Comparison of ENCODE assay signal across 10 cellular contexts in the genomic region with DNA sequence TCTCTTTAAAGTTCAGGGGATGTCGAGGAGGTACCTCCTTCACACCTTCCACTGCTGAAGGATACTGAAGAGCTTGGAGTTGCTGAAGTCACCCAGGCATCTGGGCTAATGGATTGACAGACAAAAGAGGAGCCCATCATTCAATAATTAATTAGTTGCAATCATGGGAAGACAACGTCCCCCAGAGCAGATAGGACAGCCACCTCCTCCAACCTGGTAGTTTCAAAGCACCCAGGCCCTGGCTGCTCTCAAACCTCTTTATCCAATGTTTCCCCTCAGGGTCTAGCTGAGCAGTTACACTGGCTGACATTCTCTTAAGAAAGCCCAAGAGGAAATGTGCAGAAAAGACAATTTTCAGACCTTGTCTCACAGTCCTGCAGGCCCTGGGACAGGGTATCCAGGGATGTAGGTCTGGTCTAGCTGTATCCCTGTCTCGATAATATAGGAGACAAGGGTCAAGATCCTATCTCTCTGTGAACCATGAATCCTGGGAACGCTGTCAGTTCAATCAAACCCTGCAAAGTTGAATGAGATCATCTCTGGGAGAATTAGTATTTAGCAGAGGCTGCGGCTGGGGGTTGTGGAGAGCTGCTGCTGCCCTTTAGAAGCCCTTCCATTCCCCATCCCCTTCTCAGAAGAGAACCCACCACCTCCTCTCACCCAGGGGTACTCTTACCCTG. TPM values are rescaled to one million over a fixed set of nuclear protein-coding genes. Genes with fewer than 3 reads are reported as not detected.
DNase-seq lines count a peak whose midpoint lies in the region; ATAC-seq and TF ChIP-seq lines count a peak whose summit lies in the region.
"Had no signal": no experiment of that assay in that cellular context is flagged by ENCODE, and none has a peak within 500 bp of the region (broad histone marks: within the 10 kb centered on the region; RNA-seq: fewer than 3 reads in every experiment).

No MANE protein-coding gene starts in this region.

- no peaks in the 10 kb centered on the region for H3K36me3 ChIP-seq in heart left ventricle
- H3K36me3 ChIP-seq in muscle layer of duodenum (ENCODE audit: control insufficient read depth in 1 of 2, insufficient read depth in 2 of 2, low read length in 2 of 2) = no peaks in the 10 kb centered on the region
- no peaks in the 10 kb centered on the region for H3K36me3 ChIP-seq in vagina

- peak overlapping the region in 3 of 12 donors; percentile 78 to 93 (median 88) for H3K27ac ChIP-seq in heart left ventricle
- peak overlapping the region; percentile 62 for H3K27ac ChIP-seq in muscle layer of duodenum (ENCODE audit: low read length)
- H3K27ac ChIP-seq in vagina = peak overlapping the region; percentile 71

- DNase-seq in heart left ventricle (no peak), Right ventricle myocardium superior (no peak), vagina (ENCODE audit: extremely low spot score in 2 of 2) (no peak)
- DNase-seq: KG1, NCI-H82 had no signal

- peak overlapping the region in 3 of 5 experiments; percentile 83 to 88 (median 83) for H3K27ac Mint-ChIP-seq in brain

- H3K36me3 Mint-ChIP-seq in brain = no peaks in the 10 kb centered on the region

- peaks cover 0 to 9% (median 0%) of the 10 kb centered on the region in 9 donors for H3K27me3 ChIP-seq in heart left ventricle
- H3K27me3 ChIP-seq in muscle layer of duodenum (ENCODE audit: low read depth, low read length) = no peaks in the 10 kb centered on the region
- H3K27me3 ChIP-seq in vagina = no peaks in the 10 kb centered on the region

- H3K4me1 ChIP-seq in heart left ventricle (peaks cover 0 to 49% (median 13%) of the 10 kb centered on the region in 12 donors), muscle layer of duodenum (ENCODE audit: control insufficient read depth in 1 of 2, insufficient read depth in 2 of 2, low read length in 2 of 2) (peaks cover 0 to 35% of the 10 kb centered on the region in 2 donors), vagina (peaks cover 23% of the 10 kb centered on the region)

- H3K9me3 ChIP-seq in heart left ventricle (no peaks in the 10 kb centered on the region), muscle layer of duodenum (ENCODE audit: control insufficient read depth in 1 of 2, low read length in 2 of 2) (no peaks in the 10 kb centered on the region), vagina (no peaks in the 10 kb centered on the region)

- no peak for TF ChIP-seq POLR2A in heart left ventricle (IDR thresholded peaks at IDR 0.05)
- TF ChIP-seq POLR2A in vagina (IDR thresholded peaks at IDR 0.05) = no peak

- H3K27me3 Mint-ChIP-seq in brain = peaks cover 11% of the 10 kb centered on the region

- H3K4me3 Mint-ChIP-seq in brain = peak overlapping the region; percentile 80 to 86 (median 83)

- intact Hi-C loops in heart left ventricle (cut with DNase I) = no loop called here
- intact Hi-C loops in Right ventricle myocardium superior (cut with DNase I) = no loop called here
- intact Hi-C loops in vagina (cut with DNase I) = no loop called here

- no peak for TF ChIP-seq CTCF in heart left ventricle (IDR thresholded peaks at IDR 0.05)
- no peak for TF ChIP-seq CTCF in brain (conservative IDR thresholded peaks at IDR 0.05)
- no peak for TF ChIP-seq CTCF in vagina (IDR thresholded peaks at IDR 0.05)

- no peak for ATAC-seq in heart left ventricle
- no peak for ATAC-seq in Right ventricle myocardium superior (ENCODE audit: poor library complexity)
- no peak for ATAC-seq in GM18870 (IDR thresholded peaks at IDR 0.05; ENCODE audit: unreplicated experiment)
- no peak for ATAC-seq in GM21367 (IDR thresholded peaks at IDR 0.05; ENCODE audit: unreplicated experiment)
- no peak for ATAC-seq in activated CD4-positive, CD25-positive, alpha-beta regulatory T cell treated with anti-CD3 and anti-CD28 coated beads, Interleukin-2, amount 50 U/mL, for 24 hours

- H3K4me3 ChIP-seq in heart left ventricle = peak overlapping the region in 8 of 12 donors; percentile 64 to 92 (median 72)
- H3K4me3 ChIP-seq in muscle layer of duodenum (ENCODE audit: low read depth in 1 of 2, low read length in 2 of 2) = peak overlapping the region; percentile 54 to 84
- peak overlapping the region; percentile 60 to 65 for H3K4me3 ChIP-seq in vagina

- WGBS in heart left ventricle, 4 donors = 75 to 79% (median 77%) methylated on average over 5 of the region's 5 CpGs

- no peaks in the 10 kb centered on the region for H3K9me3 Mint-ChIP-seq in brain

- peaks cover 32% of the 10 kb centered on the region for H3K4me1 Mint-ChIP-seq in brain

RNA-seq across cellular contexts. Expression of a gene that starts 1.0 kb away (rescaled TPM):
- 10 to 100 TPM in 1 of 9 donors, 1 to 10 TPM in 8; 4.6 to 10.6 (median 7.1) TPM for total RNA-seq in heart left ventricle
- 1 to 10 TPM; 2.8 to 3.4 TPM for polyA plus RNA-seq in heart left ventricle
- 12.2 TPM for total RNA-seq in Right ventricle myocardium superior
- polyA plus RNA-seq in brain (ENCODE audit: insufficient read depth, low read depth, low replicate concordance) = 0.15 TPM
- total RNA-seq in vagina = 10.6 TPM

RNA-seq across cellular contexts. Expression of a gene that starts 58.6 kb away (rescaled TPM):
- total RNA-seq in heart left ventricle (not detected), Right ventricle myocardium superior (not detected), vagina (not detected)
- polyA plus RNA-seq in heart left ventricle (not detected), brain (ENCODE audit: insufficient read depth, low read depth, low replicate concordance) (not detected)
